Comparison of ENCODE assay signal across 29 cellular contexts in genomic region chr12:22526836-22527235, GRCh38.
"Had no signal": no experiment of that assay in that cellular context is flagged by ENCODE, and none has a peak within 500 bp of the region (broad histone marks: within the 10 kb centered on the region; RNA-seq: fewer than 3 reads in every experiment).

No MANE protein-coding gene starts in this region.

- ATAC-seq: naive thymus-derived CD8-positive, alpha-beta T cell; natural killer cell treated with Interleukin-12 subunit alpha and Interleukin-12 subunit beta and Interleukin-15 and Interleukin-18, amount 100 ng/mL, for 72 hours; psoas muscle; right cardiac atrium; right lobe of liver; stimulated activated effector memory CD8-positive, alpha-beta T cell treated with anti-CD3 and anti-CD28 coated beads, Interleukin-12 subunit alpha, Interleukin-12 subunit beta, amount 100 ng/mL, for 72 hours; stimulated activated naive B cell treated with anti-CD40 and anti-IgM and Interleukin-4, amounts not matched to agents 10 μg/mL and 1 μg/mL and 100 μg/mL, for 72 hours had no signal

- H3K9me3 Mint-ChIP-seq: naive thymus-derived CD8-positive, alpha-beta T cell; natural killer cell treated with Interleukin-12 subunit alpha and Interleukin-12 subunit beta and Interleukin-15 and Interleukin-18, amount 100 ng/mL, for 72 hours; neural crest cell; stimulated activated effector memory CD8-positive, alpha-beta T cell treated with anti-CD3 and anti-CD28 coated beads, Interleukin-12 subunit alpha, Interleukin-12 subunit beta, amount 100 ng/mL, for 72 hours; stimulated activated naive B cell treated with anti-CD40 and anti-IgM and Interleukin-4, amounts not matched to agents 10 μg/mL and 1 μg/mL and 100 μg/mL, for 72 hours; stimulated activated naive CD8-positive, alpha-beta T cell treated with anti-CD3 and anti-CD28 coated beads, Interleukin-15, Interleukin-2, amounts not matched to agents 100 ng/mL and 50 ng/mL, for 24 hours had no signal

- H3K9me3 ChIP-seq: neutrophil, ovary, right lobe of liver, sigmoid colon, thoracic aorta, tibial artery, transverse colon, upper lobe of left lung, vagina had no signal

- H2AFZ ChIP-seq: parathyroid adenoma had no signal

- H3K4me3 Mint-ChIP-seq: naive thymus-derived CD8-positive, alpha-beta T cell; natural killer cell treated with Interleukin-12 subunit alpha and Interleukin-12 subunit beta and Interleukin-15 and Interleukin-18, amount 100 ng/mL, for 72 hours; nephron progenitor cell; neural crest cell; stimulated activated effector memory CD8-positive, alpha-beta T cell treated with anti-CD3 and anti-CD28 coated beads, Interleukin-12 subunit alpha, Interleukin-12 subunit beta, amount 100 ng/mL, for 72 hours; stimulated activated naive B cell treated with anti-CD40 and anti-IgM and Interleukin-4, amounts not matched to agents 10 μg/mL and 1 μg/mL and 100 μg/mL, for 72 hours; stimulated activated naive CD8-positive, alpha-beta T cell treated with anti-CD3 and anti-CD28 coated beads, Interleukin-15, Interleukin-2, amounts not matched to agents 100 ng/mL and 50 ng/mL, for 24 hours had no signal

- DNase-seq: naive thymus-derived CD8-positive, alpha-beta T cell; nephron progenitor cell; nucleus accumbens; ovary; posterior cingulate gyrus; psoas muscle; right lobe of liver; sigmoid colon; small intestine; stimulated activated CD4-positive, alpha-beta T cell treated with anti-CD3 and anti-CD28 coated beads, Interleukin-15, amount 100 ng/mL, for 24 hours; stimulated activated CD4-positive, alpha-beta T cell treated with anti-CD3 and anti-CD28 coated beads, Interleukin-2, amount 100 ng/mL, for 24 hours; stimulated activated CD4-positive, alpha-beta T cell treated with anti-CD3 and anti-CD28 coated beads, Interleukin-2, amount 100 ng/mL, for 48 hours; stimulated activated CD4-positive, alpha-beta T cell treated with anti-CD3 and anti-CD28 coated beads, Interleukin-4, amount 100 ng/mL, for 24 hours; stimulated activated naive B cell treated with anti-CD40 and anti-IgM and Interleukin-4, amounts not matched to agents 10 μg/mL and 1 μg/mL and 100 μg/mL, for 72 hours; stimulated activated naive CD4-positive, alpha-beta T cell treated with Interleukin-2 at 50 U/mL for 16 hours; stomach; tibial artery; transverse colon; upper lobe of left lung had no signal

- H3K36me3 ChIP-seq: ovary had no signal

- H3K27ac Mint-ChIP-seq: natural killer cell treated with Interleukin-12 subunit alpha and Interleukin-12 subunit beta and Interleukin-15 and Interleukin-18, amount 100 ng/mL, for 72 hours; nephron progenitor cell; progenitor cell of endocrine pancreas; stimulated activated effector memory CD8-positive, alpha-beta T cell treated with anti-CD3 and anti-CD28 coated beads, Interleukin-12 subunit alpha, Interleukin-12 subunit beta, amount 100 ng/mL, for 72 hours; stimulated activated naive B cell treated with anti-CD40 and anti-IgM and Interleukin-4, amounts not matched to agents 10 μg/mL and 1 μg/mL and 100 μg/mL, for 72 hours; stimulated activated naive CD8-positive, alpha-beta T cell treated with anti-CD3 and anti-CD28 coated beads, Interleukin-15, Interleukin-2, amounts not matched to agents 100 ng/mL and 50 ng/mL, for 24 hours had no signal

- H3K27ac ChIP-seq: neutrophil, ovary, parathyroid adenoma, psoas muscle, right lobe of liver, sigmoid colon, stomach, thoracic aorta, tibial artery, transverse colon, upper lobe of left lung, vagina had no signal

- H3K4me1 Mint-ChIP-seq: nephron progenitor cell, neural crest cell had no signal

- H3K27me3 ChIP-seq: neutrophil, ovary, right lobe of liver, sigmoid colon, stomach, tibial artery, transverse colon, upper lobe of left lung, vagina had no signal

- H3K27me3 Mint-ChIP-seq: naive thymus-derived CD8-positive, alpha-beta T cell; natural killer cell treated with Interleukin-12 subunit alpha and Interleukin-12 subunit beta and Interleukin-15 and Interleukin-18, amount 100 ng/mL, for 72 hours; progenitor cell of endocrine pancreas; stimulated activated naive B cell treated with anti-CD40 and anti-IgM and Interleukin-4, amounts not matched to agents 10 μg/mL and 1 μg/mL and 100 μg/mL, for 72 hours; stimulated activated naive CD8-positive, alpha-beta T cell treated with anti-CD3 and anti-CD28 coated beads, Interleukin-15, Interleukin-2, amounts not matched to agents 100 ng/mL and 50 ng/mL, for 24 hours had no signal

- H3K4me1 ChIP-seq: psoas muscle, right lobe of liver, tibial artery, transverse colon, upper lobe of left lung, vagina had no signal

- H3K79me2 ChIP-seq: parathyroid adenoma had no signal

- H3K4me3 ChIP-seq: ovary, psoas muscle, right lobe of liver, sigmoid colon, stomach, thoracic aorta, tibial artery, transverse colon, upper lobe of left lung, vagina had no signal
